ENCODE assay signal across 11 cellular contexts in the genomic region with DNA sequence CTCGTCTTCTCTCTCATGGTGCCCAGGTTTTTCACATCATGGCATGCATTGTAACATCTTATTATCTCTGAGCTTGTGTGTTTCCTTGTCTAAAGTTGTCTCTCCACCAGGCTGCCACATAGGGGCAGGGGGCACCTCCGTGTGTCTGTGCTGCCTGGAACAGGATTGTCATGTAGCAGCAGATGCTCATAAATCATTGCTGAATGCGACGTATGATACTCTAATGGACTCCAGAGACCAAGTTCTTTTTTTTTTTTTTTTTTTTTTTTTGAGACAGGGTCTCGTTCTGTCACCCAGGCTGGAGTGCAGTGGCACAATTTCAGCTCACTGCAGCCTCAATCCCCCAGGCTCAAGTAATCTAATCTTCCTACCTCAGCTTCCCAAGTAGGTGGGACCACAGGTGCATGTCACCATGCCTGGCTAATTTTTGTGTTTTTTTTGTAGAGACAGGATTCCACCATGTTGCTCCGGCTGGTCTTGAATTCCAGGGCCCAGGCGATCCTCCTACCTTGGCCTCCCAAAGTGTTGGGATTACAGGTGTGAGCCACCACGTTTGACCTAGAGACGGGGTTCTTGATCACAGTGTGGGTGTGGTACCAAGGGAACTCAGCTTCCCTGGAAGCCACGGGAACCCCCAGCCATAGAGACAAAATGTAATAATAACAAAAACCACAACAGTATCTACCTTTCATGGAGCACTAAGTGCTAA. TPM values are rescaled to one million over a fixed set of nuclear protein-coding genes. Genes with fewer than 3 reads are reported as not detected.
DNase-seq lines count a peak whose midpoint lies in the region; ATAC-seq, FAIRE-seq and TF ChIP-seq lines count a peak whose summit lies in the region.
"Had no signal": no experiment of that assay in that cellular context is flagged by ENCODE, and none has a peak within 500 bp of the region (broad histone marks: within the 10 kb centered on the region; RNA-seq: fewer than 3 reads in every experiment).

No MANE protein-coding gene starts in this region.

- peaks cover 0 to 8% (median 0%) of the 10 kb centered on the region in 3 donors for H3K4me1 ChIP-seq in pancreas
- peaks cover 0 to 3% of the 10 kb centered on the region in 2 donors for H3K4me1 ChIP-seq in naive thymus-derived CD4-positive, alpha-beta T cell (ENCODE audit: control insufficient read depth in 2 of 2, insufficient read depth in 2 of 2, low read length in 2 of 2)

- H3K4me3 Mint-ChIP-seq in activated CD4-positive, alpha-beta T cell treated with anti-CD3 and anti-CD28 coated beads, Interleukin-2, amount 10 ng/mL, durations not matched to agents 24 days and 14 days = peak overlapping the region; percentile 15
- peak overlapping the region; percentile 62 for H3K4me3 Mint-ChIP-seq in activated naive CD8-positive, alpha-beta T cell treated with anti-CD3 and anti-CD28 coated beads, Interleukin-2, amount 50 U/mL, for 24 hours
- H3K4me3 Mint-ChIP-seq in stimulated activated memory B cell treated with anti-CD40 and anti-IgM and Interleukin-4, amounts not matched to agents 10 μg/mL and 1 μg/mL and 100 μg/mL, for 72 hours = peak overlapping the region; percentile 13
- no peak overlapping the region for H3K4me3 Mint-ChIP-seq in naive thymus-derived CD4-positive, alpha-beta T cell

- H3K9me3 ChIP-seq in pancreas = no peaks in the 10 kb centered on the region
- no peaks in the 10 kb centered on the region for H3K9me3 ChIP-seq in naive thymus-derived CD4-positive, alpha-beta T cell (ENCODE audit: control insufficient read depth in 2 of 3, low read length in 3 of 3)

- H3K27ac ChIP-seq in pancreas = no peak overlapping the region
- H3K27ac ChIP-seq in naive thymus-derived CD4-positive, alpha-beta T cell (ENCODE audit: low read depth, low read length) = no peak overlapping the region

- no peak for FAIRE-seq in pancreas (lab: Jason Lieb, UNC)

- peak overlapping the region; percentile 45 for H3K27ac Mint-ChIP-seq in activated CD4-positive, alpha-beta T cell treated with anti-CD3 and anti-CD28 coated beads, Interleukin-2, amount 10 ng/mL, durations not matched to agents 24 days and 14 days
- peak overlapping the region; percentile 93 for H3K27ac Mint-ChIP-seq in activated naive CD8-positive, alpha-beta T cell treated with anti-CD3 and anti-CD28 coated beads, Interleukin-2, amount 50 U/mL, for 24 hours
- peak overlapping the region; percentile 76 for H3K27ac Mint-ChIP-seq in stimulated activated memory B cell treated with anti-CD40 and anti-IgM and Interleukin-4, amounts not matched to agents 10 μg/mL and 1 μg/mL and 100 μg/mL, for 72 hours
- peak overlapping the region in 2 of 9 donors; percentile 0 to 21 for H3K27ac Mint-ChIP-seq in naive thymus-derived CD4-positive, alpha-beta T cell

- no peaks in the 10 kb centered on the region for H3K36me3 ChIP-seq in pancreas
- H3K36me3 ChIP-seq in naive thymus-derived CD4-positive, alpha-beta T cell (ENCODE audit: control insufficient read depth in 2 of 3, insufficient read depth in 3 of 3, low read length in 3 of 3) = no peaks in the 10 kb centered on the region

- no peak for TF ChIP-seq CTCF in pancreas (IDR thresholded peaks at IDR 0.05)

- peak; percentile 2 for ATAC-seq in HG03066 (IDR thresholded peaks at IDR 0.05; ENCODE audit: low read depth, unreplicated experiment)
- no peak for ATAC-seq in activated naive CD8-positive, alpha-beta T cell treated with anti-CD3 and anti-CD28 coated beads, Interleukin-2, amount 50 U/mL, for 24 hours
- ATAC-seq in stimulated activated memory B cell treated with anti-CD40 and anti-IgM and Interleukin-4, amounts not matched to agents 10 μg/mL and 1 μg/mL and 100 μg/mL, for 72 hours = peak; percentile 53
- ATAC-seq in pancreas = no peak
- ATAC-seq in naive thymus-derived CD4-positive, alpha-beta T cell = no peak

- H3K27me3 Mint-ChIP-seq in activated CD4-positive, alpha-beta T cell treated with anti-CD3 and anti-CD28 coated beads, Interleukin-2, amount 10 ng/mL, durations not matched to agents 24 days and 14 days = peaks cover 5% of the 10 kb centered on the region
- no peaks in the 10 kb centered on the region for H3K27me3 Mint-ChIP-seq in activated naive CD8-positive, alpha-beta T cell treated with anti-CD3 and anti-CD28 coated beads, Interleukin-2, amount 50 U/mL, for 24 hours
- no peaks in the 10 kb centered on the region for H3K27me3 Mint-ChIP-seq in stimulated activated memory B cell treated with anti-CD40 and anti-IgM and Interleukin-4, amounts not matched to agents 10 μg/mL and 1 μg/mL and 100 μg/mL, for 72 hours
- H3K27me3 Mint-ChIP-seq in naive thymus-derived CD4-positive, alpha-beta T cell = peaks cover 3 to 19% (median 4%) of the 10 kb centered on the region in 5 donors

- H3K36me3 Mint-ChIP-seq in activated CD4-positive, alpha-beta T cell treated with anti-CD3 and anti-CD28 coated beads, Interleukin-2, amount 10 ng/mL, durations not matched to agents 24 days and 14 days (ENCODE audit: low read depth) = no peaks in the 10 kb centered on the region
- no peaks in the 10 kb centered on the region for H3K36me3 Mint-ChIP-seq in activated naive CD8-positive, alpha-beta T cell treated with anti-CD3 and anti-CD28 coated beads, Interleukin-2, amount 50 U/mL, for 24 hours (ENCODE audit: low read depth)
- no peaks in the 10 kb centered on the region for H3K36me3 Mint-ChIP-seq in stimulated activated memory B cell treated with anti-CD40 and anti-IgM and Interleukin-4, amounts not matched to agents 10 μg/mL and 1 μg/mL and 100 μg/mL, for 72 hours
- H3K36me3 Mint-ChIP-seq in naive thymus-derived CD4-positive, alpha-beta T cell = no peaks in the 10 kb centered on the region

- H3K27me3 ChIP-seq in pancreas = no peaks in the 10 kb centered on the region
- H3K27me3 ChIP-seq in naive thymus-derived CD4-positive, alpha-beta T cell (ENCODE audit: control insufficient read depth in 2 of 2, insufficient read depth in 2 of 2, low read length in 2 of 2) = no peaks in the 10 kb centered on the region

- CTCF ChIA-PET in naive thymus-derived CD4-positive, alpha-beta T cell (lab: Charles Lee) = interaction anchor here (1.5 kb wide), 1 partner anchor 48 kb away, joined by 3 read pairs; no protein-coding TSS in a partner anchor

- H3K4me1 Mint-ChIP-seq in activated CD4-positive, alpha-beta T cell treated with anti-CD3 and anti-CD28 coated beads, Interleukin-2, amount 10 ng/mL, durations not matched to agents 24 days and 14 days = peaks cover 15% of the 10 kb centered on the region
- peaks cover 45% of the 10 kb centered on the region for H3K4me1 Mint-ChIP-seq in activated naive CD8-positive, alpha-beta T cell treated with anti-CD3 and anti-CD28 coated beads, Interleukin-2, amount 50 U/mL, for 24 hours
- H3K4me1 Mint-ChIP-seq in stimulated activated memory B cell treated with anti-CD40 and anti-IgM and Interleukin-4, amounts not matched to agents 10 μg/mL and 1 μg/mL and 100 μg/mL, for 72 hours = peaks cover 61% of the 10 kb centered on the region
- peaks cover 0 to 17% (median 7%) of the 10 kb centered on the region in 7 donors for H3K4me1 Mint-ChIP-seq in naive thymus-derived CD4-positive, alpha-beta T cell

- H3K4me3 ChIP-seq in pancreas = no peak overlapping the region
- no peak overlapping the region for H3K4me3 ChIP-seq in naive thymus-derived CD4-positive, alpha-beta T cell (ENCODE audit: low read length)

- H3K9me3 Mint-ChIP-seq in activated CD4-positive, alpha-beta T cell treated with anti-CD3 and anti-CD28 coated beads, Interleukin-2, amount 10 ng/mL, durations not matched to agents 24 days and 14 days = no peaks in the 10 kb centered on the region
- no peaks in the 10 kb centered on the region for H3K9me3 Mint-ChIP-seq in activated naive CD8-positive, alpha-beta T cell treated with anti-CD3 and anti-CD28 coated beads, Interleukin-2, amount 50 U/mL, for 24 hours
- no peaks in the 10 kb centered on the region for H3K9me3 Mint-ChIP-seq in stimulated activated memory B cell treated with anti-CD40 and anti-IgM and Interleukin-4, amounts not matched to agents 10 μg/mL and 1 μg/mL and 100 μg/mL, for 72 hours
- H3K9me3 Mint-ChIP-seq in naive thymus-derived CD4-positive, alpha-beta T cell = no peaks in the 10 kb centered on the region

- POLR2A ChIA-PET in naive thymus-derived CD4-positive, alpha-beta T cell (lab: Charles Lee) = no interaction called here

- WGBS in pancreas, 2 donors = 86% methylated on average over 10 of the region's 10 CpGs

- DNase-seq in activated CD4-positive, alpha-beta T cell treated with anti-CD3 and anti-CD28 coated beads, Interleukin-2, amount 10 ng/mL, durations not matched to agents 24 days and 14 days = no peak
- no peak for DNase-seq in activated CD4-positive, alpha-beta T cell treated with anti-CD3 and anti-CD28 coated beads, Interleukin-2, amount 50 U/mL, for 4 hours
- DNase-seq in activated naive CD8-positive, alpha-beta T cell treated with anti-CD3 and anti-CD28 coated beads, Interleukin-2, amount 50 U/mL, for 24 hours = no peak
- no peak for DNase-seq in pancreas
- no peak for DNase-seq in AG08395 (ENCODE audit: low spot score)
- no peak for DNase-seq in naive thymus-derived CD4-positive, alpha-beta T cell
- DNase-seq: activated gamma-delta T cell treated with Interleukin-2 at 50 U/mL for 16 hours, NCI-H1694 treated with DMSO at 0.1 percent for 48 hours had no signal

- intact Hi-C loops in activated CD4-positive, alpha-beta T cell treated with anti-CD3 and anti-CD28 coated beads, Interleukin-2, amount 10 ng/mL, durations not matched to agents 24 days and 14 days (cut with micrococcal nuclease) = loop anchor here (2.0 kb wide), 2 partner anchors 19 to 207 kb away; a partner anchor contains a TSS
- intact Hi-C loops in pancreas (cut with DNase I) = no loop called here
- intact Hi-C loops in naive thymus-derived CD4-positive, alpha-beta T cell (cut with micrococcal nuclease) = loop anchor here in 1 of 2 donors (5.0 kb wide), 1 partner anchor 38 kb away; no protein-coding TSS in a partner anchor

RNA-seq across cellular contexts. Expression of a gene that starts 4.7 kb away (rescaled TPM):
- not detected in 2 replicates for total RNA-seq in activated CD4-positive, alpha-beta T cell treated with anti-CD3 and anti-CD28 coated beads, Interleukin-2, amount 10 ng/mL, durations not matched to agents 24 days and 14 days
- under 1 TPM in 4 of 6 donors, not detected in 2; 0.20 to 0.37 (median 0.28) TPM for total RNA-seq in pancreas
- polyA plus RNA-seq in pancreas = under 1 TPM; 0.38 to 0.49 TPM
- total RNA-seq in naive thymus-derived CD4-positive, alpha-beta T cell = 1 to 10 TPM in 1 of 5 experiments, under 1 TPM in 1, not detected in 3; 0.66 to 2.6 TPM
- not detected for polyA plus RNA-seq in naive thymus-derived CD4-positive, alpha-beta T cell
- total RNA-seq: RPMI7951 had no signal

RNA-seq across cellular contexts. Expression of a gene that starts 22.1 kb away (rescaled TPM):
- total RNA-seq in activated CD4-positive, alpha-beta T cell treated with anti-CD3 and anti-CD28 coated beads, Interleukin-2, amount 10 ng/mL, durations not matched to agents 24 days and 14 days = 9.8 and 10.8 TPM in 2 replicates
- total RNA-seq in pancreas = 1 to 10 TPM in 4 of 6 donors, under 1 TPM in 2; 0.69 to 4.6 (median 2.0) TPM
- polyA plus RNA-seq in pancreas = 1 to 10 TPM; 2.1 to 5.5 TPM
- total RNA-seq in naive thymus-derived CD4-positive, alpha-beta T cell = 1 to 10 TPM; 3.1 to 7.3 (median 6.6) TPM
- 1 to 10 TPM; 2.5 to 6.4 TPM for polyA plus RNA-seq in naive thymus-derived CD4-positive, alpha-beta T cell

Comparison
In these comparisons a context has a peak if more than half of its experiments do, and no peak if none do; other contexts are left out.
1. H3K4me3 Mint-ChIP-seq: peak in activated CD4-positive, alpha-beta T cell treated with anti-CD3 and anti-CD28 coated beads, Interleukin-2, amount 10 ng/mL, durations not matched to agents 24 days and 14 days (single experiment), activated naive CD8-positive, alpha-beta T cell treated with anti-CD3 and anti-CD28 coated beads, Interleukin-2, amount 50 U/mL, for 24 hours (single experiment) and stimulated activated memory B cell treated with anti-CD40 and anti-IgM and Interleukin-4, amounts not matched to agents 10 μg/mL and 1 μg/mL and 100 μg/mL, for 72 hours (single experiment); none in naive thymus-derived CD4-positive, alpha-beta T cell (0 of 10).
2. ATAC-seq: peak in HG03066 (single experiment) and stimulated activated memory B cell treated with anti-CD40 and anti-IgM and Interleukin-4, amounts not matched to agents 10 μg/mL and 1 μg/mL and 100 μg/mL, for 72 hours (single experiment); none in activated naive CD8-positive, alpha-beta T cell treated with anti-CD3 and anti-CD28 coated beads, Interleukin-2, amount 50 U/mL, for 24 hours (single experiment), pancreas (0 of 4) and naive thymus-derived CD4-positive, alpha-beta T cell (single experiment).